Comparison of ENCODE assay signal across 12 cellular contexts in the genomic region with DNA sequence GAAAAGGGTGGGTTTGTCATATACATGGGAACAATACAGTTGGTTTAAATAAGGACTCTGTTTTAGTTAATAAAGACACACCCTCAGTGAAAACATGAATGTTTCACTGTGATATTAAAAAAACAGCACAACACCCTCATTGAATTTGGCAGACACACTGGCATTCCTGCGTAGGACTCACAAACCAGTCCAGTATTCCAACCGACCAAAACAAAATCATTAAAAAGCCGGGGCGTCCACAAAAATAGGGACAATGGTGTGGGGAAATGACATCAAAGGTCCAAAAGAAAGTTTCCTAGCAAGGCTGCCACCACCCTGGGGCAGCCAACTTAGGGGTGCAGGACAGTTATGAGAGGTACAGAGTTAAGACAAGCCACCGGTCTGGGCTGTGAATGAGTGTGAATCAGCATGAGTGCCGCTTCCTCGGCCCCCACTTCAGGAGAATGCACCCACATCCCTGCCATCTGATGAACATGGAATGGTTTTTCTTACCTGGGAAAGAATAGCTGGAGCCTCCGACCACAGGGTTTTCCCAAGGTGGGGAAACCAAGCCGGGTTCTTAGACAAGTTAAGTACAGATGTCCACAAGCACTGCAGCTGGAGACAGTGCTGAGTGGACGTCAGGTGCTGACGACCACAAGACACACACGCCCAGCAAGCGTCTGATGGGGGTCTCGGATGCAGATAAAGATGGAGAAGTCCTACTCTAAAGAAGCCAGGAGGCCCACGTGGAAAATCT.
A peak's percentile ranks its signal among the peaks of the same experiment; 100 is the strongest.
DNase-seq lines count a peak whose midpoint lies in the region; ATAC-seq and TF ChIP-seq lines count a peak whose summit lies in the region.
"Had no signal": no experiment of that assay in that cellular context is flagged by ENCODE, and none has a peak within 500 bp of the region (broad histone marks: within the 10 kb centered on the region; RNA-seq: fewer than 3 reads in every experiment).

No MANE protein-coding gene starts in this region.

- H3K9me3 Mint-ChIP-seq in Caco-2 (ENCODE audit: unreplicated experiment), result no peaks in the 10 kb centered on the region
- no peaks in the 10 kb centered on the region for H3K9me3 Mint-ChIP-seq in stimulated activated effector memory CD8-positive, alpha-beta T cell treated with anti-CD3 and anti-CD28 coated beads, Interleukin-12 subunit alpha, Interleukin-12 subunit beta, amount 100 ng/mL, for 72 hours

- CTCF ChIA-PET in Caco-2 (lab: Charles Lee), result no interaction called here

- no peaks in the 10 kb centered on the region for H3K27me3 ChIP-seq in Caco-2 (replicated peaks; ENCODE audit: control insufficient read depth, insufficient read depth, low read length)
- no peaks in the 10 kb centered on the region for H3K27me3 ChIP-seq in lung (ENCODE audit: control insufficient read depth, insufficient read depth)

- no peak for TF ChIP-seq CTCF in Caco-2 (IDR thresholded peaks at IDR 0.05; ENCODE audit: insufficient read depth in 1 of 2, low read depth in 1 of 2, low read length in 1 of 2, severe bottlenecking in 1 of 2, unreplicated experiment in 1 of 2)
- TF ChIP-seq CTCF in lung (IDR thresholded peaks at IDR 0.05; ENCODE audit: control extremely low read depth, extremely low read depth), result no peak

- H3K4me1 ChIP-seq in Caco-2, result peaks cover 8% of the 10 kb centered on the region
- peaks cover 0 to 2% of the 10 kb centered on the region in 2 donors for H3K4me1 ChIP-seq in lung (ENCODE audit: control insufficient read depth in 2 of 2, insufficient read depth in 2 of 2, low read length in 2 of 2)

- no peak overlapping the region for H3K4me3 ChIP-seq in Caco-2 (ENCODE audit: low read depth, low read length)
- no peak overlapping the region for H3K4me3 ChIP-seq in lung
- H3K4me3 ChIP-seq: K562 had no signal

- H3K27ac Mint-ChIP-seq in Caco-2 (ENCODE audit: unreplicated experiment), result peak overlapping the region; percentile 39
- peak overlapping the region; percentile 23 for H3K27ac Mint-ChIP-seq in stimulated activated effector memory CD8-positive, alpha-beta T cell treated with anti-CD3 and anti-CD28 coated beads, Interleukin-12 subunit alpha, Interleukin-12 subunit beta, amount 100 ng/mL, for 72 hours

- no TSS peak for BruUV-seq in Caco-2 (replicated peaks; lab: Mats Ljungman, UMichigan)

- H3K4me3 Mint-ChIP-seq in Caco-2 (ENCODE audit: unreplicated experiment), result no peak overlapping the region
- H3K4me3 Mint-ChIP-seq in stimulated activated effector memory CD8-positive, alpha-beta T cell treated with anti-CD3 and anti-CD28 coated beads, Interleukin-12 subunit alpha, Interleukin-12 subunit beta, amount 100 ng/mL, for 72 hours, result no peak overlapping the region

- no peak for DNase-seq in Caco-2
- peak in 4 of 61 donors; percentile 4 to 27 (median 9) for DNase-seq in caudate nucleus (lab: John Stamatoyannopoulos, UW)
- no peak for DNase-seq in lung (ENCODE audit: low spot score)
- DNase-seq in stimulated activated effector memory CD8-positive, alpha-beta T cell treated with anti-CD3 and anti-CD28 coated beads, Interleukin-12 subunit alpha, Interleukin-12 subunit beta, amount 100 ng/mL, for 72 hours (ENCODE audit: low spot score in 2 of 2), result no peak
- DNase-seq in iPS-NIHi7 (ENCODE audit: extremely low spot score), result no peak
- no peak for DNase-seq in NCI-H1694 treated with DMSO at 0.1 percent for 48 hours (lab: John Stamatoyannopoulos, UW)
- no peak for DNase-seq in NCI-H2196 (lab: John Stamatoyannopoulos, UW; ENCODE audit: unreplicated experiment)
- DNase-seq: NCI-H2081 treated with DMSO at 0.1 percent for 48 hours, T1000 had no signal

- ATAC-seq in lung (ENCODE audit: insufficient read depth, low FRiP score), result no peak
- no peak for ATAC-seq in stimulated activated effector memory CD8-positive, alpha-beta T cell treated with anti-CD3 and anti-CD28 coated beads, Interleukin-12 subunit alpha, Interleukin-12 subunit beta, amount 100 ng/mL, for 72 hours
- no peak for ATAC-seq in HG02852 (IDR thresholded peaks at IDR 0.05; ENCODE audit: unreplicated experiment)
- ATAC-seq: K562 had no signal

- H3K9me3 ChIP-seq in Caco-2, result no peaks in the 10 kb centered on the region
- no peaks in the 10 kb centered on the region for H3K9me3 ChIP-seq in lung (ENCODE audit: control insufficient read depth in 2 of 2, insufficient read depth in 1 of 2, low read length in 1 of 2)

- WGBS in lung, 2 donors, result 75 to 84% methylated on average over 15 of the region's 15 CpGs

- H3K27ac ChIP-seq in caudate nucleus (ENCODE audit: low read depth, low read length) (peak overlapping the region; percentile 88), lung (ENCODE audit: low read depth in 1 of 2, low read length in 1 of 2) (peak overlapping the region; percentile 0 to 56)
- H3K27ac ChIP-seq: C4-2B had no signal

- POLR2A ChIA-PET in Caco-2 (lab: Charles Lee), result no interaction called here

- intact Hi-C loops in Caco-2 (cut with micrococcal nuclease; ENCODE audit: unreplicated experiment), result no loop called here

- no peaks in the 10 kb centered on the region for H3K4me1 Mint-ChIP-seq in Caco-2 (ENCODE audit: low read depth, unreplicated experiment)
- no peaks in the 10 kb centered on the region for H3K4me1 Mint-ChIP-seq in stimulated activated effector memory CD8-positive, alpha-beta T cell treated with anti-CD3 and anti-CD28 coated beads, Interleukin-12 subunit alpha, Interleukin-12 subunit beta, amount 100 ng/mL, for 72 hours

- peaks cover 66% of the 10 kb centered on the region for H3K36me3 Mint-ChIP-seq in Caco-2 (ENCODE audit: insufficient read depth, unreplicated experiment)
- peaks cover 51% of the 10 kb centered on the region for H3K36me3 Mint-ChIP-seq in stimulated activated effector memory CD8-positive, alpha-beta T cell treated with anti-CD3 and anti-CD28 coated beads, Interleukin-12 subunit alpha, Interleukin-12 subunit beta, amount 100 ng/mL, for 72 hours

- H3K36me3 ChIP-seq in Caco-2 (ENCODE audit: control insufficient read depth, insufficient read depth, low read length) (peaks cover 2% of the 10 kb centered on the region), lung (ENCODE audit: control insufficient read depth in 2 of 2, insufficient read depth in 2 of 2, low read length in 2 of 2) (peaks cover 23 to 32% of the 10 kb centered on the region in 2 donors)

- H3K27me3 Mint-ChIP-seq in Caco-2 (ENCODE audit: insufficient read depth, unreplicated experiment), result no peaks in the 10 kb centered on the region
